ENCODE assay signal across 9 cellular contexts in genomic region chr2:241064008-241064801, GRCh38. TPM values are rescaled to one million over a fixed set of nuclear protein-coding genes. Genes with fewer than 3 reads are reported as not detected.
DNase-seq lines count a peak whose midpoint lies in the region; ATAC-seq, FAIRE-seq and TF ChIP-seq lines count a peak whose summit lies in the region.
"Had no signal": no experiment of that assay in that cellular context is flagged by ENCODE, and none has a peak within 500 bp of the region (broad histone marks: within the 10 kb centered on the region; RNA-seq: fewer than 3 reads in every experiment).

No MANE protein-coding gene starts in this region.

- no peaks in the 10 kb centered on the region for H4K20me1 ChIP-seq in smooth muscle cell (ENCODE audit: low read depth)

- peaks cover 2% of the 10 kb centered on the region for H3K27me3 Mint-ChIP-seq in activated CD4-positive, alpha-beta T cell treated with anti-CD3 and anti-CD28 coated beads, Interleukin-2, amount 10 ng/mL, durations not matched to agents 7 days and 5 days

- no peak for FAIRE-seq in HTR-8/SVneo (lab: Jason Lieb, UNC)
- FAIRE-seq: endometrium had no signal

- POLR2A ChIA-PET in activated CD4-positive, alpha-beta T cell treated with anti-CD3 and anti-CD28 coated beads, Interleukin-2, amount 10 ng/mL, durations not matched to agents 7 days and 5 days (lab: Charles Lee): no interaction called here

- no peak overlapping the region for H2AFZ ChIP-seq in smooth muscle cell (ENCODE audit: low read depth)

- no peak for ATAC-seq in GM21737 (IDR thresholded peaks at IDR 0.05; ENCODE audit: unreplicated experiment)

- CTCF ChIA-PET in activated CD4-positive, alpha-beta T cell treated with anti-CD3 and anti-CD28 coated beads, Interleukin-2, amount 10 ng/mL, durations not matched to agents 7 days and 5 days (lab: Charles Lee): no interaction called here

- peaks cover 3% of the 10 kb centered on the region for H3K4me1 Mint-ChIP-seq in activated CD4-positive, alpha-beta T cell treated with anti-CD3 and anti-CD28 coated beads, Interleukin-2, amount 10 ng/mL, durations not matched to agents 7 days and 5 days

- H3K79me2 ChIP-seq in smooth muscle cell (ENCODE audit: low read depth): no peaks in the 10 kb centered on the region

- no peaks in the 10 kb centered on the region for H3K27me3 ChIP-seq in HUES64 (ENCODE audit: insufficient read depth, low read length)
- peaks cover 0 to 13% (median 0%) of the 10 kb centered on the region in 4 donors for H3K27me3 ChIP-seq in esophagus squamous epithelium
- peaks cover 4% of the 10 kb centered on the region for H3K27me3 ChIP-seq in smooth muscle cell (ENCODE audit: low read depth)

- DNase-seq in activated CD4-positive, alpha-beta T cell treated with anti-CD3 and anti-CD28 coated beads, Interleukin-2, amount 10 ng/mL, durations not matched to agents 7 days and 5 days: peak; percentile 17
- DNase-seq in esophagus squamous epithelium (lab: John Stamatoyannopoulos, UW) (no peak), smooth muscle cell (lab: John Stamatoyannopoulos, UW; ENCODE audit: unreplicated experiment) (no peak), HTR-8/SVneo (ENCODE audit: insufficient read length, low spot score) (no peak), midbrain (lab: John Stamatoyannopoulos, UW) (no peak), EL (no peak)

- H3K4me1 ChIP-seq in HUES64 (ENCODE audit: insufficient read depth, low read length) (no peaks in the 10 kb centered on the region), esophagus squamous epithelium (peaks cover 10 to 51% (median 17%) of the 10 kb centered on the region in 3 donors), smooth muscle cell (ENCODE audit: low read depth) (no peaks in the 10 kb centered on the region)

- intact Hi-C loops in esophagus squamous epithelium (cut with DNase I): no loop called here

- TF ChIP-seq POLR2A in esophagus squamous epithelium (IDR thresholded peaks at IDR 0.05): peak in 1 of 4 donors; percentile 42

- H3K27ac ChIP-seq in HUES64 (ENCODE audit: low read depth, low read length) (no peak overlapping the region), esophagus squamous epithelium (peak overlapping the region; percentile 84 to 88 (median 86)), smooth muscle cell (ENCODE audit: low read depth) (no peak overlapping the region)

- WGBS in HUES64: 57% methylated on average over 31 of the region's 32 CpGs
- 22 to 45% methylated on average over 3 to 5 of the region's 32 CpGs for WGBS in esophagus squamous epithelium, 2 donors
- 67% methylated on average over 10 of the region's 32 CpGs for WGBS in smooth muscle cell (ENCODE audit: low lambda C conversion rate)

- H3F3A ChIP-seq in smooth muscle cell (ENCODE audit: low read depth): no peaks in the 10 kb centered on the region

- TF ChIP-seq CTCF in esophagus squamous epithelium (IDR thresholded peaks at IDR 0.05) (no peak), smooth muscle cell (IDR thresholded peaks at IDR 0.05; ENCODE audit: borderline replicate concordance, insufficient read depth, poor library complexity, severe bottlenecking) (no peak)

- no peaks in the 10 kb centered on the region for H3K36me3 Mint-ChIP-seq in activated CD4-positive, alpha-beta T cell treated with anti-CD3 and anti-CD28 coated beads, Interleukin-2, amount 10 ng/mL, durations not matched to agents 7 days and 5 days (ENCODE audit: low read depth)

- no peaks in the 10 kb centered on the region for H3K9me3 Mint-ChIP-seq in activated CD4-positive, alpha-beta T cell treated with anti-CD3 and anti-CD28 coated beads, Interleukin-2, amount 10 ng/mL, durations not matched to agents 7 days and 5 days

- no peaks in the 10 kb centered on the region for H3K9me3 ChIP-seq in HUES64 (ENCODE audit: insufficient read depth, low read depth, low read length)
- no peaks in the 10 kb centered on the region for H3K9me3 ChIP-seq in esophagus squamous epithelium
- H3K9me3 ChIP-seq in smooth muscle cell (replicated peaks; ENCODE audit: low read depth): no peaks in the 10 kb centered on the region

- H3K4me2 ChIP-seq in smooth muscle cell: peak overlapping the region; percentile 67

- no peak overlapping the region for H3K27ac Mint-ChIP-seq in activated CD4-positive, alpha-beta T cell treated with anti-CD3 and anti-CD28 coated beads, Interleukin-2, amount 10 ng/mL, durations not matched to agents 7 days and 5 days

- no peaks in the 10 kb centered on the region for H3K36me3 ChIP-seq in HUES64 (ENCODE audit: insufficient read depth, low read length)
- H3K36me3 ChIP-seq in esophagus squamous epithelium: peaks cover 0 to 40% (median 0%) of the 10 kb centered on the region in 3 donors
- H3K36me3 ChIP-seq in smooth muscle cell (ENCODE audit: low read depth): no peaks in the 10 kb centered on the region

- H3K4me3 Mint-ChIP-seq in activated CD4-positive, alpha-beta T cell treated with anti-CD3 and anti-CD28 coated beads, Interleukin-2, amount 10 ng/mL, durations not matched to agents 7 days and 5 days: no peak overlapping the region

- H3K9ac ChIP-seq in HUES64 (ENCODE audit: low read depth, low read length) (no peak overlapping the region), smooth muscle cell (ENCODE audit: low read depth) (no peak overlapping the region)

- H3K4me3 ChIP-seq in HUES64 (ENCODE audit: low read length) (peak overlapping the region; percentile 24; the same call in 1 of the 2 replicates), esophagus squamous epithelium (peak overlapping the region; percentile 43 to 64 (median 55)), smooth muscle cell (peak overlapping the region; percentile 23)

RNA-seq across cellular contexts. Expression of gene MTERF4, which starts 37.9 kb away (rescaled TPM):
- polyA plus RNA-seq in HUES64 (2013, experiment 1 of 2): 26.6 TPM
- 24.3 TPM for polyA plus RNA-seq in HUES64 (2013, experiment 2 of 2)
- 10 to 100 TPM; 38.0 to 41.0 TPM for total RNA-seq in activated CD4-positive, alpha-beta T cell treated with anti-CD3 and anti-CD28 coated beads, Interleukin-2, amount 10 ng/mL, durations not matched to agents 7 days and 5 days
- 10 to 100 TPM; 27.7 to 37.0 (median 35.4) TPM for total RNA-seq in esophagus squamous epithelium
- 27.3 and 38.6 TPM in 2 replicates for total RNA-seq in smooth muscle cell
- polyA plus RNA-seq in smooth muscle cell: 13.7 and 18.6 TPM in 2 replicates

Comparison
In these comparisons a context has a peak if more than half of its experiments do, and no peak if none do; other contexts are left out.
1. H3K27ac ChIP-seq: peak in esophagus squamous epithelium (4 of 4); none in HUES64 (single experiment) and smooth muscle cell (single experiment).
2. Peak in every context shown above with its lines, with median percentiles within 50 percentile points of each other: H3K4me3 ChIP-seq.